ENCODE assay signal across 11 cellular contexts in the genomic region with DNA sequence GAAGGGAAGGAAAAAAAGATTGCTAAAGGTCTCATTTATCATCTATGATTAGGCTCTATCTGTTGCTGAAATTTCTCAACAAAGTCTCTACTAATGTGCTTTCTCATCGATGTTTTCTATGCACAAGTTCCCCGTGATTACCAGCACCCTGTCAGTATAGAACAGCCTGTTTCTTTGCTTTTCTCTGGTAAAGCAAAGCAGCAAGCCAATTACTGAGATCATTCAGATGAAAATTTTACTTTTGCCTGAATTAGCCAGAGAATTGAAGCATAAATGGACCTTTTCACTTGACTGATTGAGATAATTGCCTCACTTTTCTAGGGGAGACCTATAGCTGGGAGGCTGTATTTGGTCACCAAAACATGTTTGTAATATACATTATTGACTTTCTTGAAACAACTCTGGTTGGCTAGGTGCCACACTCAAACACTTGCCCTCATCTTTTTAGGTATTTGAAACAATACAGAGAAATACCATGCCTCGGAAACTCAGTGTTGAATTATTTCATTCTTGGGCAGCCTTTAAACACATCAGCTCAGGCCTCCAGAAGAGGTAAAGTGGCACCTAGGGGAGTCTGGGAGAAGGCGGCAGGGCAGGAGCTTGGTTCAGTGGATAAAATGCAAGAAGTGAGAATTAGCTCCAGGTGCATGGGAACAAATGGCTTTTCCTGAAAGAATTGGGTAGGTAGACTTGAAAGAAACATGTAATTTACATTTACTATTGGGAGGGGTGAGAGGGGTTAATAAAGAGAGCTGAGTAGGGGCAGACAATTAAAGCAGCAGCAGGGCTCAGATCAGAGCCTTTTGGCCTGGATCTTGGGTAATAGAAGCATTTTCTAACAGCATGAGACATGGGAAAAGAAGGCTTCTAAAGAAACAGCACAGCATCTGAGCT.
DNase-seq lines count a peak whose midpoint lies in the region; ATAC-seq and TF ChIP-seq lines count a peak whose summit lies in the region.
"Had no signal": no experiment of that assay in that cellular context is flagged by ENCODE, and none has a peak within 500 bp of the region (broad histone marks: within the 10 kb centered on the region; RNA-seq: fewer than 3 reads in every experiment).

No MANE protein-coding gene starts in this region.

- no peaks in the 10 kb centered on the region for H3K9me2 ChIP-seq in neural cell (ENCODE audit: insufficient read depth, low read length)

- H3K4me1 Mint-ChIP-seq in activated T-cell treated with anti-CD3 and anti-CD28 coated beads, Interleukin-2, amount 50 U/mL, for 72 hours (ENCODE audit: low read depth), result no peaks in the 10 kb centered on the region
- H3K4me1 Mint-ChIP-seq: activated naive CD4-positive, alpha-beta T cell treated with anti-CD3 and anti-CD28 coated beads, Interleukin-2, amount 50 U/mL, for 24 hours; stimulated activated effector memory CD8-positive, alpha-beta T cell treated with anti-CD3 and anti-CD28 coated beads, Interleukin-12 subunit alpha, Interleukin-12 subunit beta, amount 100 ng/mL, for 72 hours had no signal

- peak overlapping the region; percentile 3 for H3K4me3 ChIP-seq in neural cell (ENCODE audit: low read length)
- H3K4me3 ChIP-seq: sigmoid colon had no signal

- no peaks in the 10 kb centered on the region for H3K79me2 ChIP-seq in neural cell (replicated peaks; ENCODE audit: insufficient read depth, low read length)

- no peak for TF ChIP-seq EP300 in neural cell (conservative IDR thresholded peaks at IDR 0.05; ENCODE audit: poor library complexity, severe bottlenecking)

- no peaks in the 10 kb centered on the region for H4K20me1 ChIP-seq in neural cell (ENCODE audit: insufficient read depth)

- peak overlapping the region; percentile 43 for H3K27ac ChIP-seq in neural cell (ENCODE audit: low read length)
- H3K27ac ChIP-seq: sigmoid colon had no signal

- peak; percentile 91 for DNase-seq in NCI-H446 treated with DMSO at 0.1 percent for 48 hours (lab: John Stamatoyannopoulos, UW)
- no peak for DNase-seq in activated T-cell treated with anti-CD3 and anti-CD28 coated beads, Interleukin-2, amount 50 U/mL, for 72 hours
- DNase-seq in KBM-7, result no peak
- DNase-seq in glomerular visceral epithelial cell (ENCODE audit: extremely low spot score), result no peak
- DNase-seq: sigmoid colon had no signal

- no peaks in the 10 kb centered on the region for H3K27me3 ChIP-seq in neural cell (ENCODE audit: insufficient read depth, low read depth, low read length)
- H3K27me3 ChIP-seq: sigmoid colon had no signal

- H3K36me3 ChIP-seq in neural cell (ENCODE audit: insufficient read depth, low read length), result no peaks in the 10 kb centered on the region
- H3K36me3 ChIP-seq: sigmoid colon had no signal

- H3K27me3 Mint-ChIP-seq in activated T-cell treated with anti-CD3 and anti-CD28 coated beads, Interleukin-2, amount 50 U/mL, for 72 hours (ENCODE audit: low read depth), result peaks cover 18% of the 10 kb centered on the region
- H3K27me3 Mint-ChIP-seq: activated naive CD4-positive, alpha-beta T cell treated with anti-CD3 and anti-CD28 coated beads, Interleukin-2, amount 50 U/mL, for 24 hours had no signal

- no peaks in the 10 kb centered on the region for H3K9me3 Mint-ChIP-seq in activated T-cell treated with anti-CD3 and anti-CD28 coated beads, Interleukin-2, amount 50 U/mL, for 72 hours
- H3K9me3 Mint-ChIP-seq: activated naive CD4-positive, alpha-beta T cell treated with anti-CD3 and anti-CD28 coated beads, Interleukin-2, amount 50 U/mL, for 24 hours; stimulated activated effector memory CD8-positive, alpha-beta T cell treated with anti-CD3 and anti-CD28 coated beads, Interleukin-12 subunit alpha, Interleukin-12 subunit beta, amount 100 ng/mL, for 72 hours had no signal

- no peak for TF ChIP-seq CTCF in neural cell (IDR thresholded peaks at IDR 0.05; ENCODE audit: poor library complexity, severe bottlenecking)

- no peak overlapping the region for H3K4me3 Mint-ChIP-seq in activated T-cell treated with anti-CD3 and anti-CD28 coated beads, Interleukin-2, amount 50 U/mL, for 72 hours
- H3K4me3 Mint-ChIP-seq: activated naive CD4-positive, alpha-beta T cell treated with anti-CD3 and anti-CD28 coated beads, Interleukin-2, amount 50 U/mL, for 24 hours; stimulated activated effector memory CD8-positive, alpha-beta T cell treated with anti-CD3 and anti-CD28 coated beads, Interleukin-12 subunit alpha, Interleukin-12 subunit beta, amount 100 ng/mL, for 72 hours had no signal

- in situ Hi-C loops in KBM-7 (cut with MboI; ENCODE audit: low pct_unique_long_range_greater_than_20kb, low sequenced_read_pairs), result no loop called here

- no peaks in the 10 kb centered on the region for H3F3A ChIP-seq in neural cell (ENCODE audit: insufficient read depth, low read length, poor library complexity, severe bottlenecking)

- H3K9me3 ChIP-seq in neural cell (ENCODE audit: low read length), result no peaks in the 10 kb centered on the region
- H3K9me3 ChIP-seq: sigmoid colon had no signal

- H3K9ac ChIP-seq in neural cell (ENCODE audit: low read length), result peak overlapping the region; percentile 3

- H3K4me2 ChIP-seq in neural cell (ENCODE audit: low read length), result no peak overlapping the region

- no peaks in the 10 kb centered on the region for H3K36me3 Mint-ChIP-seq in activated T-cell treated with anti-CD3 and anti-CD28 coated beads, Interleukin-2, amount 50 U/mL, for 72 hours (ENCODE audit: insufficient read depth in 2 of 2)
- H3K36me3 Mint-ChIP-seq: activated naive CD4-positive, alpha-beta T cell treated with anti-CD3 and anti-CD28 coated beads, Interleukin-2, amount 50 U/mL, for 24 hours; stimulated activated effector memory CD8-positive, alpha-beta T cell treated with anti-CD3 and anti-CD28 coated beads, Interleukin-12 subunit alpha, Interleukin-12 subunit beta, amount 100 ng/mL, for 72 hours had no signal

- TF ChIP-seq RAD21 in neural cell (conservative IDR thresholded peaks at IDR 0.05), result no peak

- ATAC-seq in GM19372 (IDR thresholded peaks at IDR 0.05; ENCODE audit: low read depth, unreplicated experiment) (peak; percentile 22), HG03025 (IDR thresholded peaks at IDR 0.05; ENCODE audit: low FRiP score, unreplicated experiment) (peak; percentile 20), GM21825 (IDR thresholded peaks at IDR 0.05; ENCODE audit: unreplicated experiment) (no peak)
- no peak for ATAC-seq in activated T-cell treated with anti-CD3 and anti-CD28 coated beads, Interleukin-2, amount 50 U/mL, for 72 hours (replicated peaks in 1 of 2)
- ATAC-seq: stimulated activated effector memory CD8-positive, alpha-beta T cell treated with anti-CD3 and anti-CD28 coated beads, Interleukin-12 subunit alpha, Interleukin-12 subunit beta, amount 100 ng/mL, for 72 hours had no signal

- H3K27ac Mint-ChIP-seq in activated T-cell treated with anti-CD3 and anti-CD28 coated beads, Interleukin-2, amount 50 U/mL, for 72 hours, result no peak overlapping the region
- H3K27ac Mint-ChIP-seq: activated naive CD4-positive, alpha-beta T cell treated with anti-CD3 and anti-CD28 coated beads, Interleukin-2, amount 50 U/mL, for 24 hours; stimulated activated effector memory CD8-positive, alpha-beta T cell treated with anti-CD3 and anti-CD28 coated beads, Interleukin-12 subunit alpha, Interleukin-12 subunit beta, amount 100 ng/mL, for 72 hours had no signal

- no peak overlapping the region for H2AFZ ChIP-seq in neural cell (ENCODE audit: low read depth, low read length)

TF ChIP-seq in neural cell, 6 proteins besides CTCF, POLR2A, EP300 and RAD21:
- no peak for TF ChIP-seq SMC3 (conservative IDR thresholded peaks at IDR 0.05; ENCODE audit: poor library complexity)
- TF ChIP-seq MXI1 (conservative IDR thresholded peaks at IDR 0.05; ENCODE audit: poor library complexity, severe bottlenecking), result no peak
- TF ChIP-seq POLR2AphosphoS5 (IDR thresholded peaks at IDR 0.05), result no peak
- TF ChIP-seq, protein P1, sequence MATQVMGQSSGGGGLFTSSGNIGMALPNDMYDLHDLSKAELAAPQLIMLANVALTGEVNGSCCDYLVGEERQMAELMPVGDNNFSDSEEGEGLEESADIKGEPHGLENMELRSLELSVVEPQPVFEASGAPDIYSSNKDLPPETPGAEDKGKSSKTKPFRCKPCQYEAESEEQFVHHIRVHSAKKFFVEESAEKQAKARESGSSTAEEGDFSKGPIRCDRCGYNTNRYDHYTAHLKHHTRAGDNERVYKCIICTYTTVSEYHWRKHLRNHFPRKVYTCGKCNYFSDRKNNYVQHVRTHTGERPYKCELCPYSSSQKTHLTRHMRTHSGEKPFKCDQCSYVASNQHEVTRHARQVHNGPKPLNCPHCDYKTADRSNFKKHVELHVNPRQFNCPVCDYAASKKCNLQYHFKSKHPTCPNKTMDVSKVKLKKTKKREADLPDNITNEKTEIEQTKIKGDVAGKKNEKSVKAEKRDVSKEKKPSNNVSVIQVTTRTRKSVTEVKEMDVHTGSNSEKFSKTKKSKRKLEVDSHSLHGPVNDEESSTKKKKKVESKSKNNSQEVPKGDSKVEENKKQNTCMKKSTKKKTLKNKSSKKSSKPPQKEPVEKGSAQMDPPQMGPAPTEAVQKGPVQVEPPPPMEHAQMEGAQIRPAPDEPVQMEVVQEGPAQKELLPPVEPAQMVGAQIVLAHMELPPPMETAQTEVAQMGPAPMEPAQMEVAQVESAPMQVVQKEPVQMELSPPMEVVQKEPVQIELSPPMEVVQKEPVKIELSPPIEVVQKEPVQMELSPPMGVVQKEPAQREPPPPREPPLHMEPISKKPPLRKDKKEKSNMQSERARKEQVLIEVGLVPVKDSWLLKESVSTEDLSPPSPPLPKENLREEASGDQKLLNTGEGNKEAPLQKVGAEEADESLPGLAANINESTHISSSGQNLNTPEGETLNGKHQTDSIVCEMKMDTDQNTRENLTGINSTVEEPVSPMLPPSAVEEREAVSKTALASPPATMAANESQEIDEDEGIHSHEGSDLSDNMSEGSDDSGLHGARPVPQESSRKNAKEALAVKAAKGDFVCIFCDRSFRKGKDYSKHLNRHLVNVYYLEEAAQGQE (IDR thresholded peaks at IDR 0.05; ENCODE audit: borderline replicate concordance), result no peak
- TF ChIP-seq EZH2 (IDR thresholded peaks at IDR 0.05; ENCODE audit: borderline replicate concordance, insufficient read depth, low read length, poor library complexity, severe bottlenecking), result no peak
- no peak for TF ChIP-seq TAF1 (IDR thresholded peaks at IDR 0.05; ENCODE audit: low read depth)

Comparison
In these comparisons a context has a peak if more than half of its experiments do, and no peak if none do; other contexts are left out.
1. ATAC-seq: peak in GM19372 (single experiment) and HG03025 (single experiment); none in activated T-cell treated with anti-CD3 and anti-CD28 coated beads, Interleukin-2, amount 50 U/mL, for 72 hours (0 of 2) and GM21825 (single experiment).